ENCODE assay signal across 31 cellular contexts in genomic region chr3:128858167-128858566, GRCh38.
"Had no signal": no experiment of that assay in that cellular context is flagged by ENCODE, and none has a peak within 500 bp of the region (broad histone marks: within the 10 kb centered on the region; RNA-seq: fewer than 3 reads in every experiment).

No MANE protein-coding gene starts in this region.

- H3K4me1 ChIP-seq: body of pancreas, breast epithelium had no signal

- H3K27me3 ChIP-seq: body of pancreas, breast epithelium had no signal

- DNase-seq: activated B cell treated with CpG ODN at 0.5 μM for 24 hours; activated CD4-positive, alpha-beta memory T cell treated with anti-CD3 and anti-CD28 coated beads, Interleukin-2, amount 10 ng/mL, durations not matched to agents 7 days and 5 days; activated CD4-positive, alpha-beta T cell treated with anti-CD3 and anti-CD28 coated beads for 1 hour; activated CD4-positive, alpha-beta T cell treated with anti-CD3 and anti-CD28 coated beads for 48 hours; activated CD8-positive, alpha-beta memory T cell treated with anti-CD3 and anti-CD28 coated beads for 24 hours; activated CD8-positive, alpha-beta memory T cell treated with anti-CD3 and anti-CD28 coated beads, Interleukin-2, amount 10 ng/mL, durations not matched to agents 7 days and 5 days; activated CD8-positive, alpha-beta memory T cell treated with anti-CD3 and anti-CD28 coated beads, Interleukin-2, amount 50 U/mL, for 48 hours; activated effector memory CD4-positive, alpha-beta T cell treated with Interleukin-2 at 50 U/mL for 16 hours; activated naive CD4-positive, alpha-beta T cell treated with anti-CD3 and anti-CD28 coated beads, Interleukin-2, amount 50 U/mL, for 16 hours; activated naive CD8-positive, alpha-beta T cell treated with anti-CD3 and anti-CD28 coated beads for 36 hours; activated T-cell treated with anti-CD3 and anti-CD28 coated beads, Interleukin-2, amount 50 U/mL, for 48 hours; body of pancreas; NCI-H1105; NCI-H1417 treated with DMSO at 0.1 percent for 48 hours; NCI-H1930; NCI-H2081 treated with DMSO at 0.1 percent for 48 hours; NCI-H226; NCI-H446 treated with DMSO at 0.1 percent for 48 hours; NCI-H524; NCI-H69; NCI-H82; RPMI8226; SHP77 treated with DMSO at 0.1 percent for 48 hours; SW 1271; T-helper 1 cell; T-helper 2 cell; T-helper 9 cell had no signal

- H3K36me3 ChIP-seq: breast epithelium had no signal

- H3K4me3 ChIP-seq: body of pancreas, breast epithelium had no signal

- H3K9ac ChIP-seq: KMS-11 had no signal

- ATAC-seq: activated CD8-positive, alpha-beta memory T cell treated with anti-CD3 and anti-CD28 coated beads, Interleukin-2, amount 10 ng/mL, durations not matched to agents 7 days and 5 days; body of pancreas; Panc1 had no signal

- H3K27ac ChIP-seq: body of pancreas, breast epithelium, KMS-11, VCaP had no signal
